ENCODE assay signal across 20 cellular contexts in the genomic region with DNA sequence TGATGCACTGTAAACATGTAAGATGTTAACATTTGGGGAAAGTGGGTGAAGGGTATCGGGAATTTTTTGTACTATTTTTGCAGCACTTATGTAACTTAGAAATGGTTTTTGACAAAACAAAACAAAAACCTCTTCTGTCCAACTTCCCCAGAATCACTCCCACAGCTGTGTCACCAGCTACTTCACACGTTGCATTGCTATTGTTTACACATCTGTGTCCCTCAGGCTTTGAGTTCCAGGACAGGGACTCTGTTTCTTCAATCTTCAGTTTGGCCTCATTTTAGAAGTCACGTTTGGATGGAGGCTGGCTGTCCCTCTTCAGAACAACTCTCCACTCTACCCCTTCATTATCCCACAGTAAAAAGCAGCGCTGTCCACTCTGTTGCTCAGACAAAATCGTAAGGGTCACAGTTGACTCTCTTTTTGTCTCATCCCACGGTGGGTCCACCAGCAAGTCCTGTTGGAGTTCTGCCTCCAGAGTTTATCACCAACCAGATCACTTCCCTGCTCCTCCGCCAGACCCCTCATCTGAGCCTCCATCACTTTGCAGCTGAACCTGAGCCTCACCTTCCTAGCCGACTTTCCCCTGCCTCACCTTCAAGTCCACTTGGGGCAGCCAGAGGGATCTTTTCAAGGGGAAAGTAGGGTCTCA.
DNase-seq lines count a peak whose midpoint lies in the region; ATAC-seq, FAIRE-seq and TF ChIP-seq lines count a peak whose summit lies in the region.
"Had no signal": no experiment of that assay in that cellular context is flagged by ENCODE, and none has a peak within 500 bp of the region (broad histone marks: within the 10 kb centered on the region; RNA-seq: fewer than 3 reads in every experiment).

No MANE protein-coding gene starts in this region.

- no peak overlapping the region for H4K91ac ChIP-seq in neuronal stem cell (ENCODE audit: low read depth, low read length, poor library complexity)

- no peaks in the 10 kb centered on the region for H3K36me3 Mint-ChIP-seq in activated CD4-positive, alpha-beta T cell treated with anti-CD3 and anti-CD28 coated beads for 36 hours (ENCODE audit: low read depth)

- DNase-seq in Right ventricle myocardium superior (no peak), heart left ventricle (no peak), GM12878 (ENCODE audit: low read depth, low spot score) (no peak), neuronal stem cell (ENCODE audit: low spot score) (no peak), COR-L47 (lab: John Stamatoyannopoulos, UW) (no peak), ureter (ENCODE audit: low spot score) (no peak)
- no peak for DNase-seq in activated CD4-positive, alpha-beta T cell treated with anti-CD3 and anti-CD28 coated beads for 36 hours
- DNase-seq: 8988T; CD4-positive, alpha-beta T cell; DMS79; KBM-7; NCI-H1105 treated with DMSO at 0.1 percent for 48 hours; NCI-H1694; NCI-H2107; NCI-H510A; NCI-H748 treated with DMSO at 0.1 percent for 48 hours; NK-92 treated with Interleukin-12 subunit alpha and Interleukin-12 subunit beta, amount 100 ng/mL, for 24 hours; SHP77 had no signal

- no peaks in the 10 kb centered on the region for H3K27me3 ChIP-seq in heart left ventricle
- no peaks in the 10 kb centered on the region for H3K27me3 ChIP-seq in GM12878 (replicated peaks in 1 of 2; ENCODE audit: control insufficient read depth in 2 of 2, insufficient read depth in 2 of 2, low read length in 1 of 2)
- H3K27me3 ChIP-seq in neuronal stem cell (ENCODE audit: control insufficient read depth in 3 of 3, insufficient read depth in 3 of 3, low read depth in 1 of 3, low read length in 3 of 3), result peaks cover 0 to 49% (median 0%) of the 10 kb centered on the region in 3 experiments

- TF ChIP-seq POLR2A in heart left ventricle (IDR thresholded peaks at IDR 0.05) (no peak), GM12878 (IDR thresholded peaks at IDR 0.05; ENCODE audit: low read depth, low read length) (no peak)

- H3K14ac ChIP-seq in neuronal stem cell (ENCODE audit: low read length), result no peak overlapping the region

- 56 to 67% (median 61%) methylated on average over 8 of the region's 8 CpGs for WGBS in heart left ventricle, 4 donors
- 60% methylated on average over 8 of the region's 8 CpGs for WGBS in GM12878 (ENCODE audit: insufficient coverage, insufficient replicate concordance, low lambda C conversion rate, missing lambda C conversion rate)
- no CpG with 5 or more reads among the region's 8 CpGs for WGBS in neuronal stem cell (ENCODE audit: extremely low coverage in 2 of 2, insufficient read length in 2 of 2, insufficient replicate concordance in 1 of 2), 2 donors

- H3K4me2 ChIP-seq in GM12878 (ENCODE audit: control insufficient read depth, insufficient read depth) (no peak overlapping the region), neuronal stem cell (ENCODE audit: insufficient read depth, low read length, poor library complexity, severe bottlenecking) (no peak overlapping the region)

- peak overlapping the region; percentile 45 for H3K18ac ChIP-seq in neuronal stem cell (ENCODE audit: low read length)

- H2AFZ ChIP-seq in GM12878 (ENCODE audit: control insufficient read depth, low read depth, low read length) (no peak overlapping the region; the same call in 1 of the 2 replicates), neuronal stem cell (ENCODE audit: low read length) (no peak overlapping the region)

- H3K9me3 Mint-ChIP-seq in activated CD4-positive, alpha-beta T cell treated with anti-CD3 and anti-CD28 coated beads for 36 hours (ENCODE audit: low read depth), result no peaks in the 10 kb centered on the region
- H3K9me3 Mint-ChIP-seq: CD4-positive, alpha-beta T cell had no signal

- no peak overlapping the region for H3K4me3 Mint-ChIP-seq in activated CD4-positive, alpha-beta T cell treated with anti-CD3 and anti-CD28 coated beads for 36 hours
- H3K4me3 Mint-ChIP-seq: CD4-positive, alpha-beta T cell had no signal

- H3K4me3 ChIP-seq in heart left ventricle (no peak overlapping the region), GM12878 (no peak overlapping the region), neuronal stem cell (ENCODE audit: low read length in 2 of 2) (no peak overlapping the region)

- peak; percentile 26 for ATAC-seq in Right ventricle myocardium superior (ENCODE audit: poor library complexity)
- no peak for ATAC-seq in heart left ventricle
- ATAC-seq in GM12878, result peak; percentile 52
- ATAC-seq in GM18519 (IDR thresholded peaks at IDR 0.05; ENCODE audit: low FRiP score, unreplicated experiment), result no peak
- ATAC-seq in activated CD4-positive, alpha-beta T cell treated with anti-CD3 and anti-CD28 coated beads for 36 hours, result no peak

- H3K27ac Mint-ChIP-seq in activated CD4-positive, alpha-beta T cell treated with anti-CD3 and anti-CD28 coated beads for 36 hours, result no peak overlapping the region
- H3K27ac Mint-ChIP-seq: CD4-positive, alpha-beta T cell had no signal

- no peak for FAIRE-seq in GM12878 (lab: Jason Lieb, UNC)
- FAIRE-seq: H1 had no signal

- no peaks in the 10 kb centered on the region for H3K9me3 ChIP-seq in heart left ventricle
- no peaks in the 10 kb centered on the region for H3K9me3 ChIP-seq in GM12878 (replicated peaks; ENCODE audit: control insufficient read depth, insufficient read depth, low read length)
- H3K9me3 ChIP-seq in neuronal stem cell (replicated peaks in 1 of 2; ENCODE audit: control insufficient read depth in 2 of 2, insufficient read depth in 1 of 2, low read depth in 1 of 2, low read length in 2 of 2), result no peaks in the 10 kb centered on the region

- TF ChIP-seq EP300 in GM12878 (IDR thresholded peaks at IDR 0.05; ENCODE audit: borderline replicate concordance in 1 of 2, control insufficient read depth in 1 of 2, low read depth in 2 of 2, low read length in 2 of 2), result no peak

- SMC1A ChIA-PET in GM12878 (lab: Charles Lee; ENCODE audit: uncharacterized antibody, unreplicated experiment), result interaction anchor here (0.7 kb wide), 1 partner anchor 19 kb away, joined by 6 read pairs; no protein-coding TSS in a partner anchor

- intact Hi-C loops in Right ventricle myocardium superior (cut with DNase I) (no loop called here), heart left ventricle (cut with DNase I) (loop anchor here in 1 of 10 donors (5.0 kb wide), 1 partner anchor 126 kb away; a partner anchor contains a TSS), GM12878 (cut with micrococcal nuclease; ENCODE audit: unreplicated experiment) (no loop called here)
- intact Hi-C loops in activated CD4-positive, alpha-beta T cell treated with anti-CD3 and anti-CD28 coated beads for 36 hours (cut with DNase I, micrococcal nuclease), result no loop called here

- no peak overlapping the region for H2BK5ac ChIP-seq in neuronal stem cell (ENCODE audit: low read length)

- peaks cover 0 to 24% (median 0%) of the 10 kb centered on the region in 12 donors for H3K4me1 ChIP-seq in heart left ventricle
- H3K4me1 ChIP-seq in GM12878 (ENCODE audit: control insufficient read depth, insufficient read depth, low read length), result peaks cover 17% of the 10 kb centered on the region
- H3K4me1 ChIP-seq in neuronal stem cell (ENCODE audit: control insufficient read depth in 2 of 2, insufficient read depth in 1 of 2, low read depth in 1 of 2, low read length in 2 of 2), result peaks cover 0 to 4% of the 10 kb centered on the region in 2 donors

- H3K36me3 ChIP-seq in heart left ventricle (no peaks in the 10 kb centered on the region), GM12878 (ENCODE audit: control insufficient read depth in 2 of 2, insufficient read depth in 2 of 2, low read length in 1 of 2) (no peaks in the 10 kb centered on the region), neuronal stem cell (replicated peaks in 1 of 2; ENCODE audit: control insufficient read depth in 2 of 2, insufficient read depth in 2 of 2, low read length in 2 of 2) (no peaks in the 10 kb centered on the region)

- no peaks in the 10 kb centered on the region for H3K79me2 ChIP-seq in GM12878 (ENCODE audit: control insufficient read depth, insufficient read depth, low read length)

- H2AK5ac ChIP-seq in neuronal stem cell (ENCODE audit: low read depth, low read length), result peak overlapping the region; percentile 29

- no peaks in the 10 kb centered on the region for H3K79me1 ChIP-seq in neuronal stem cell (ENCODE audit: low read depth, low read length)

- H3K27me3 Mint-ChIP-seq in activated CD4-positive, alpha-beta T cell treated with anti-CD3 and anti-CD28 coated beads for 36 hours, result no peaks in the 10 kb centered on the region
- H3K27me3 Mint-ChIP-seq: CD4-positive, alpha-beta T cell had no signal

- POLR2A ChIA-PET in GM12878 (lab: Charles Lee), result interaction anchor here (0.6 to 0.8 kb wide), 2 partner anchors 60 to 112 kb away, joined by 3 to 4 read pairs; a partner anchor contains a TSS
- POLR2A ChIA-PET in activated CD4-positive, alpha-beta T cell treated with anti-CD3 and anti-CD28 coated beads for 36 hours (lab: Charles Lee), result no interaction called here

- H2BK15ac ChIP-seq in neuronal stem cell (ENCODE audit: low read length), result no peak overlapping the region

- no peak overlapping the region for H2BK120ac ChIP-seq in neuronal stem cell (ENCODE audit: low read depth, low read length)

- no peak overlapping the region for H3K23ac ChIP-seq in neuronal stem cell (ENCODE audit: low read depth, low read length, poor library complexity)

- H3K4ac ChIP-seq in neuronal stem cell (ENCODE audit: low read length), result no peak overlapping the region

- H4K20me1 ChIP-seq in GM12878 (ENCODE audit: control insufficient read depth, insufficient read depth), result no peaks in the 10 kb centered on the region

- CTCF ChIA-PET in GM12878 (lab: Yijun Ruan, JAX), result interaction anchor here (1.5 kb wide), 1 partner anchor 40 kb away, joined by 4 read pairs; no protein-coding TSS in a partner anchor
- CTCF ChIA-PET in activated CD4-positive, alpha-beta T cell treated with anti-CD3 and anti-CD28 coated beads for 36 hours (lab: Charles Lee), result interaction anchor here (0.6 kb wide), 1 partner anchor 18 kb away, joined by 5 read pairs; no protein-coding TSS in a partner anchor

- H2BK12ac ChIP-seq in neuronal stem cell (ENCODE audit: low read length), result no peak overlapping the region

- no peaks in the 10 kb centered on the region for H3K4me1 Mint-ChIP-seq in activated CD4-positive, alpha-beta T cell treated with anti-CD3 and anti-CD28 coated beads for 36 hours

- RAD21 ChIA-PET in GM12878 (lab: Charles Lee; ENCODE audit: unreplicated experiment), result interaction anchor here (0.7 to 1.0 kb wide), 2 partner anchors 19 to 112 kb away, joined by 3 to 6 read pairs; a partner anchor contains a TSS

- no TSS peak for BruUV-seq in GM12878 (replicated peaks; lab: Mats Ljungman, UMichigan)

- no peak overlapping the region for H4K8ac ChIP-seq in neuronal stem cell (ENCODE audit: low read depth, low read length)

- H3K9ac ChIP-seq in GM12878 (ENCODE audit: control insufficient read depth, insufficient read depth, low read length) (no peak overlapping the region), neuronal stem cell (ENCODE audit: low read depth, low read length, poor library complexity) (no peak overlapping the region)

- in situ Hi-C loops in GM12878 (cut with MboI), result no loop called here

- no peak for TF ChIP-seq RAD21 in GM12878 (IDR thresholded peaks at IDR 0.05; ENCODE audit: insufficient read depth, low read depth, low read length)

- H3K27ac ChIP-seq in heart left ventricle, result no peak overlapping the region
- H3K27ac ChIP-seq in GM12878 (ENCODE audit: control insufficient read depth, insufficient read depth), result no peak overlapping the region
- H3K27ac ChIP-seq in neuronal stem cell (replicated peaks; ENCODE audit: low read length), result no peak overlapping the region

- TF ChIP-seq CTCF in heart left ventricle (IDR thresholded peaks at IDR 0.05), result no peak
- no peak for TF ChIP-seq CTCF in GM12878 (IDR thresholded peaks at IDR 0.05 in 2 of 3, conservative IDR thresholded peaks at IDR 0.05 in 1 of 3; ENCODE audit: control insufficient read depth in 2 of 3, extremely low read depth in 1 of 3, insufficient read depth in 1 of 3, low read depth in 3 of 3, low read length in 3 of 3)

Comparison
In these comparisons a context has a peak if more than half of its experiments do, and no peak if none do; other contexts are left out.
1. ATAC-seq: peak in Right ventricle myocardium superior (single experiment) and GM12878 (single experiment); none in heart left ventricle (0 of 4), GM18519 (single experiment) and activated CD4-positive, alpha-beta T cell treated with anti-CD3 and anti-CD28 coated beads for 36 hours (single experiment).